Comparison of ENCODE assay signal across 30 cellular contexts in genomic region chr12:52487211-52487610, GRCh38. TPM values are rescaled to one million over a fixed set of nuclear protein-coding genes. Genes with fewer than 3 reads are reported as not detected.
"Had no signal": no experiment of that assay in that cellular context is flagged by ENCODE, and none has a peak within 500 bp of the region (broad histone marks: within the 10 kb centered on the region; RNA-seq: fewer than 3 reads in every experiment).

No MANE protein-coding gene starts in this region.

- H3K4me1 Mint-ChIP-seq: activated CD4-positive, alpha-beta memory T cell treated with anti-CD3 and anti-CD28 coated beads, Interleukin-2, amount 10 ng/mL, durations not matched to agents 7 days and 5 days; activated CD4-positive, alpha-beta T cell treated with anti-CD3 and anti-CD28 coated beads for 36 hours; activated CD4-positive, alpha-beta T cell treated with anti-CD3 and anti-CD28 coated beads, Interleukin-2, amount 10 ng/mL, durations not matched to agents 24 days and 14 days; activated naive CD4-positive, alpha-beta T cell treated with anti-CD3 and anti-CD28 coated beads, Interleukin-2, amount 10 ng/mL, durations not matched to agents 7 days and 5 days; activated naive CD8-positive, alpha-beta T cell treated with anti-CD3 and anti-CD28 coated beads, Interleukin-2, amount 10 ng/mL, durations not matched to agents 7 days and 5 days; brain had no signal

- H3K9me3 Mint-ChIP-seq: activated CD4-positive, alpha-beta T cell treated with anti-CD3 and anti-CD28 coated beads, Interleukin-2, amount 10 ng/mL, durations not matched to agents 24 days and 14 days; activated T-cell treated with anti-CD3 and anti-CD28 coated beads, Interleukin-2, amount 50 U/mL, for 72 hours; effector memory CD8-positive, alpha-beta T cell had no signal

- ATAC-seq: activated CD4-positive, alpha-beta T cell treated with anti-CD3 and anti-CD28 coated beads for 36 hours; activated naive CD4-positive, alpha-beta T cell treated with anti-CD3 and anti-CD28 coated beads, Interleukin-2, amount 50 U/mL, for 72 hours; activated T-cell treated with anti-CD3 and anti-CD28 coated beads, Interleukin-2, amount 50 U/mL, for 72 hours; effector memory CD8-positive, alpha-beta T cell; gastroesophageal sphincter; heart right ventricle had no signal

- H3K36me3 ChIP-seq: ascending aorta, esophagus muscularis mucosa, gastroesophageal sphincter, heart right ventricle had no signal

- H3K27ac Mint-ChIP-seq: activated CD4-positive, alpha-beta memory T cell treated with anti-CD3 and anti-CD28 coated beads, Interleukin-2, amount 10 ng/mL, durations not matched to agents 7 days and 5 days; activated CD4-positive, alpha-beta T cell treated with anti-CD3 and anti-CD28 coated beads for 36 hours; activated CD4-positive, alpha-beta T cell treated with anti-CD3 and anti-CD28 coated beads, Interleukin-2, amount 10 ng/mL, durations not matched to agents 24 days and 14 days; activated naive CD4-positive, alpha-beta T cell treated with anti-CD3 and anti-CD28 coated beads, Interleukin-2, amount 10 ng/mL, durations not matched to agents 7 days and 5 days; activated naive CD4-positive, alpha-beta T cell treated with anti-CD3 and anti-CD28 coated beads, Interleukin-2, amount 50 U/mL, for 72 hours; activated naive CD8-positive, alpha-beta T cell treated with anti-CD3 and anti-CD28 coated beads, Interleukin-2, amount 10 ng/mL, durations not matched to agents 7 days and 5 days; activated T-cell treated with anti-CD3 and anti-CD28 coated beads, Interleukin-2, amount 50 U/mL, for 24 hours; activated T-cell treated with anti-CD3 and anti-CD28 coated beads, Interleukin-2, amount 50 U/mL, for 72 hours; brain; effector memory CD8-positive, alpha-beta T cell had no signal

- H3K4me1 ChIP-seq: ascending aorta, esophagus muscularis mucosa, gastroesophageal sphincter, heart right ventricle had no signal

- DNase-seq: activated CD4-positive, alpha-beta memory T cell treated with anti-CD3 and anti-CD28 coated beads, Interleukin-2, amount 10 ng/mL, durations not matched to agents 7 days and 5 days; activated CD4-positive, alpha-beta T cell treated with anti-CD3 and anti-CD28 coated beads for 36 hours; activated CD4-positive, alpha-beta T cell treated with anti-CD3 and anti-CD28 coated beads, Interleukin-2, amount 10 ng/mL, durations not matched to agents 24 days and 14 days; activated CD4-positive, CD25-positive, alpha-beta regulatory T cell; activated CD4-positive, CD25-positive, alpha-beta regulatory T cell treated with anti-CD3 and anti-CD28 coated beads, Interleukin-2, amount 50 U/mL, for 72 hours; activated CD8-positive, alpha-beta memory T cell treated with anti-CD3 and anti-CD28 coated beads, Interleukin-2, amount 50 U/mL, for 48 hours; activated gamma-delta T cell; activated naive CD4-positive, alpha-beta T cell; activated naive CD4-positive, alpha-beta T cell treated with anti-CD3 and anti-CD28 coated beads, Interleukin-2, amount 10 ng/mL, durations not matched to agents 7 days and 5 days; activated naive CD8-positive, alpha-beta T cell treated with anti-CD3 and anti-CD28 coated beads, Interleukin-2, amount 10 ng/mL, durations not matched to agents 7 days and 5 days; activated T-cell treated with anti-CD3 and anti-CD28 coated beads for 4 hours; activated T-cell treated with anti-CD3 and anti-CD28 coated beads, Interleukin-2, amount 50 U/mL, for 24 hours; activated T-cell treated with anti-CD3 and anti-CD28 coated beads, Interleukin-2, amount 50 U/mL, for 72 hours; caudate nucleus; cortex of kidney; dermis blood vessel endothelial cell; effector CD4-positive, alpha-beta T cell; effector memory CD8-positive, alpha-beta T cell; foreskin melanocyte; heart right ventricle; T-helper 2 cell had no signal

- H3K36me3 Mint-ChIP-seq: activated naive CD4-positive, alpha-beta T cell treated with anti-CD3 and anti-CD28 coated beads, Interleukin-2, amount 10 ng/mL, durations not matched to agents 7 days and 5 days; activated naive CD8-positive, alpha-beta T cell treated with anti-CD3 and anti-CD28 coated beads, Interleukin-2, amount 10 ng/mL, durations not matched to agents 7 days and 5 days; brain had no signal

- H3K4me3 ChIP-seq: ascending aorta, esophagus muscularis mucosa, gastroesophageal sphincter, heart right ventricle had no signal

- H3K4me3 Mint-ChIP-seq: activated CD4-positive, alpha-beta memory T cell treated with anti-CD3 and anti-CD28 coated beads, Interleukin-2, amount 10 ng/mL, durations not matched to agents 7 days and 5 days; activated CD4-positive, alpha-beta T cell treated with anti-CD3 and anti-CD28 coated beads for 36 hours; activated CD4-positive, alpha-beta T cell treated with anti-CD3 and anti-CD28 coated beads, Interleukin-2, amount 10 ng/mL, durations not matched to agents 24 days and 14 days; activated naive CD4-positive, alpha-beta T cell treated with anti-CD3 and anti-CD28 coated beads, Interleukin-2, amount 10 ng/mL, durations not matched to agents 7 days and 5 days; activated naive CD8-positive, alpha-beta T cell treated with anti-CD3 and anti-CD28 coated beads, Interleukin-2, amount 10 ng/mL, durations not matched to agents 7 days and 5 days; activated T-cell treated with anti-CD3 and anti-CD28 coated beads, Interleukin-2, amount 50 U/mL, for 24 hours; activated T-cell treated with anti-CD3 and anti-CD28 coated beads, Interleukin-2, amount 50 U/mL, for 72 hours; brain; effector memory CD8-positive, alpha-beta T cell had no signal

- H3K9me3 ChIP-seq: ascending aorta, esophagus muscularis mucosa had no signal

- H3K27ac ChIP-seq: ascending aorta, esophagus muscularis mucosa, gastroesophageal sphincter, heart right ventricle had no signal

- H3K27me3 ChIP-seq: ascending aorta, esophagus muscularis mucosa had no signal

RNA-seq across cellular contexts. Expression of gene KRT6A, which starts 5.8 kb away (rescaled TPM):
- total RNA-seq: activated CD4-positive, alpha-beta memory T cell treated with anti-CD3 and anti-CD28 coated beads, Interleukin-2, amount 10 ng/mL, durations not matched to agents 7 days and 5 days; activated CD4-positive, alpha-beta T cell treated with anti-CD3 and anti-CD28 coated beads for 36 hours; activated CD4-positive, alpha-beta T cell treated with anti-CD3 and anti-CD28 coated beads, Interleukin-2, amount 10 ng/mL, durations not matched to agents 24 days and 14 days; activated naive CD4-positive, alpha-beta T cell treated with anti-CD3 and anti-CD28 coated beads, Interleukin-2, amount 50 U/mL, for 72 hours; activated naive CD8-positive, alpha-beta T cell treated with anti-CD3 and anti-CD28 coated beads, Interleukin-2, amount 10 ng/mL, durations not matched to agents 7 days and 5 days; activated T-cell treated with anti-CD3 and anti-CD28 coated beads, Interleukin-2, amount 50 U/mL, for 72 hours; chondrocyte; epithelial cell of proximal tubule; glomerular endothelial cell; T-helper 1 cell treated with Interleukin-12 subunit alpha and Interleukin-12 subunit beta and Interleukin-4 antibody, amounts not matched to agents 30 ng/mL and 1 ng/mL, for 36 hours had no signal

RNA-seq across cellular contexts. Expression of gene KRT6C, which starts 13.6 kb away (rescaled TPM):
- total RNA-seq: activated CD4-positive, alpha-beta memory T cell treated with anti-CD3 and anti-CD28 coated beads, Interleukin-2, amount 10 ng/mL, durations not matched to agents 7 days and 5 days; activated CD4-positive, alpha-beta T cell treated with anti-CD3 and anti-CD28 coated beads for 36 hours; activated CD4-positive, alpha-beta T cell treated with anti-CD3 and anti-CD28 coated beads, Interleukin-2, amount 10 ng/mL, durations not matched to agents 24 days and 14 days; activated naive CD4-positive, alpha-beta T cell treated with anti-CD3 and anti-CD28 coated beads, Interleukin-2, amount 50 U/mL, for 72 hours; activated naive CD8-positive, alpha-beta T cell treated with anti-CD3 and anti-CD28 coated beads, Interleukin-2, amount 10 ng/mL, durations not matched to agents 7 days and 5 days; activated T-cell treated with anti-CD3 and anti-CD28 coated beads, Interleukin-2, amount 50 U/mL, for 72 hours; ascending aorta; chondrocyte; dermis blood vessel endothelial cell; epithelial cell of proximal tubule; esophagus muscularis mucosa; glomerular endothelial cell; heart right ventricle; T-helper 1 cell treated with Interleukin-12 subunit alpha and Interleukin-12 subunit beta and Interleukin-4 antibody, amounts not matched to agents 30 ng/mL and 1 ng/mL, for 36 hours had no signal

RNA-seq across cellular contexts. Expression of gene KRT5, which starts 33.0 kb away (rescaled TPM):
- total RNA-seq: activated CD4-positive, alpha-beta memory T cell treated with anti-CD3 and anti-CD28 coated beads, Interleukin-2, amount 10 ng/mL, durations not matched to agents 7 days and 5 days; activated CD4-positive, alpha-beta T cell treated with anti-CD3 and anti-CD28 coated beads for 36 hours; activated CD4-positive, alpha-beta T cell treated with anti-CD3 and anti-CD28 coated beads, Interleukin-2, amount 10 ng/mL, durations not matched to agents 24 days and 14 days; activated naive CD4-positive, alpha-beta T cell treated with anti-CD3 and anti-CD28 coated beads, Interleukin-2, amount 50 U/mL, for 72 hours; activated naive CD8-positive, alpha-beta T cell treated with anti-CD3 and anti-CD28 coated beads, Interleukin-2, amount 10 ng/mL, durations not matched to agents 7 days and 5 days; activated T-cell treated with anti-CD3 and anti-CD28 coated beads, Interleukin-2, amount 50 U/mL, for 72 hours; chondrocyte; epithelial cell of proximal tubule; glomerular endothelial cell; T-helper 1 cell treated with Interleukin-12 subunit alpha and Interleukin-12 subunit beta and Interleukin-4 antibody, amounts not matched to agents 30 ng/mL and 1 ng/mL, for 36 hours had no signal

RNA-seq across cellular contexts. Expression of gene KRT6B, which starts 35.3 kb away (rescaled TPM):
- total RNA-seq: activated CD4-positive, alpha-beta memory T cell treated with anti-CD3 and anti-CD28 coated beads, Interleukin-2, amount 10 ng/mL, durations not matched to agents 7 days and 5 days; activated CD4-positive, alpha-beta T cell treated with anti-CD3 and anti-CD28 coated beads for 36 hours; activated CD4-positive, alpha-beta T cell treated with anti-CD3 and anti-CD28 coated beads, Interleukin-2, amount 10 ng/mL, durations not matched to agents 24 days and 14 days; activated naive CD4-positive, alpha-beta T cell treated with anti-CD3 and anti-CD28 coated beads, Interleukin-2, amount 50 U/mL, for 72 hours; activated naive CD8-positive, alpha-beta T cell treated with anti-CD3 and anti-CD28 coated beads, Interleukin-2, amount 10 ng/mL, durations not matched to agents 7 days and 5 days; activated T-cell treated with anti-CD3 and anti-CD28 coated beads, Interleukin-2, amount 50 U/mL, for 72 hours; chondrocyte; epithelial cell of proximal tubule; esophagus muscularis mucosa; glomerular endothelial cell; heart right ventricle; T-helper 1 cell treated with Interleukin-12 subunit alpha and Interleukin-12 subunit beta and Interleukin-4 antibody, amounts not matched to agents 30 ng/mL and 1 ng/mL, for 36 hours had no signal

RNA-seq across cellular contexts. Expression of gene KRT75, which starts 53.0 kb away (rescaled TPM):
- total RNA-seq: activated CD4-positive, alpha-beta memory T cell treated with anti-CD3 and anti-CD28 coated beads, Interleukin-2, amount 10 ng/mL, durations not matched to agents 7 days and 5 days; activated CD4-positive, alpha-beta T cell treated with anti-CD3 and anti-CD28 coated beads for 36 hours; activated CD4-positive, alpha-beta T cell treated with anti-CD3 and anti-CD28 coated beads, Interleukin-2, amount 10 ng/mL, durations not matched to agents 24 days and 14 days; activated naive CD4-positive, alpha-beta T cell treated with anti-CD3 and anti-CD28 coated beads, Interleukin-2, amount 50 U/mL, for 72 hours; activated naive CD8-positive, alpha-beta T cell treated with anti-CD3 and anti-CD28 coated beads, Interleukin-2, amount 10 ng/mL, durations not matched to agents 7 days and 5 days; activated T-cell treated with anti-CD3 and anti-CD28 coated beads, Interleukin-2, amount 50 U/mL, for 72 hours; ascending aorta; chondrocyte; dermis blood vessel endothelial cell; epithelial cell of proximal tubule; esophagus muscularis mucosa; gastroesophageal sphincter; glomerular endothelial cell; heart right ventricle; T-helper 1 cell treated with Interleukin-12 subunit alpha and Interleukin-12 subunit beta and Interleukin-4 antibody, amounts not matched to agents 30 ng/mL and 1 ng/mL, for 36 hours had no signal
- polyA plus RNA-seq: heart right ventricle had no signal
